ENCODE assay signal across 13 cellular contexts in the genomic region with DNA sequence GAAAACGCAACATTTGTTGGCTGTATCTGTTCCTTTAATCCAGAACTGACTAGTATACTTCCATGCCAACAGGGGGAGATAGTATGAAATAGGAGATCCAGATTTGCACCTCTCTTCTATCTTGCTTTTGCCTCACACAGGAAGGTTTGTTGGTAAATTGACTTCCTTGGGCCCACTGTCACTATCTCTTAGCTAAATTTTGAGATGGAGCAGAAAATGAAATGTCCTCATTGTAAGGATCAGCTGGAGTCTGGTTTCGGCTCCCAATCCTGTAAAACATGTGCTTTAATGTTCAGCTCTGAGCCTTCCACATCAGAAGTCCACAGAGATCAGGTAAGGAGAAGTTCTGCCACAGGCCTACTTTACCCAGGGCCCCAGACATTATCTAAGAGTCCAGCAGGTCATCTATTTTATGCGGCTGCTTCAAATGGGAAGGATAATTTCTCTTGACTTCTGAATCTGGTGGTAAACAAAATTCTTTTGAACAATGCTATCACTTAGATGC.
DNase-seq lines count a peak whose midpoint lies in the region; ATAC-seq and TF ChIP-seq lines count a peak whose summit lies in the region.
"Had no signal": no experiment of that assay in that cellular context is flagged by ENCODE, and none has a peak within 500 bp of the region (broad histone marks: within the 10 kb centered on the region; RNA-seq: fewer than 3 reads in every experiment).

No MANE protein-coding gene starts in this region.

- H3K4me1 Mint-ChIP-seq in activated T-cell treated with anti-CD3 and anti-CD28 coated beads, Interleukin-2, amount 50 U/mL, for 4 hours (ENCODE audit: low read depth): peaks cover 3% of the 10 kb centered on the region
- H3K4me1 Mint-ChIP-seq in activated T-helper 2 cell treated with anti-CD3 and anti-CD28 coated beads, Interferon-gamma antibody, Interleukin-2, Interleukin-4, amounts not matched to agents 10 μg/mL and 5 μg/mL and 100 μg/mL, durations not matched to agents 14 hours and 24 hours and 36 hours (ENCODE audit: low read depth): no peaks in the 10 kb centered on the region

- no peaks in the 10 kb centered on the region for H3K79me2 ChIP-seq in parathyroid adenoma

- peak overlapping the region; percentile 16 for H3K4me3 Mint-ChIP-seq in activated T-cell treated with anti-CD3 and anti-CD28 coated beads, Interleukin-2, amount 50 U/mL, for 4 hours
- peak overlapping the region; percentile 33 for H3K4me3 Mint-ChIP-seq in activated T-helper 2 cell treated with anti-CD3 and anti-CD28 coated beads, Interferon-gamma antibody, Interleukin-2, Interleukin-4, amounts not matched to agents 10 μg/mL and 5 μg/mL and 100 μg/mL, durations not matched to agents 14 hours and 24 hours and 36 hours (ENCODE audit: low read depth)

- ATAC-seq in activated T-cell treated with anti-CD3 and anti-CD28 coated beads, Interleukin-2, amount 50 U/mL, for 4 hours: no peak
- ATAC-seq in HG02588 (IDR thresholded peaks at IDR 0.05; ENCODE audit: unreplicated experiment) (no peak), HG03342 (IDR thresholded peaks at IDR 0.05; ENCODE audit: unreplicated experiment) (no peak)
- ATAC-seq: lower lobe of right lung had no signal

- H2AFZ ChIP-seq in parathyroid adenoma: no peak overlapping the region

- DNase-seq in activated T-cell treated with anti-CD3 and anti-CD28 coated beads, Interleukin-2, amount 50 U/mL, for 4 hours: no peak
- DNase-seq in activated T-cell treated with anti-CD3 and anti-CD28 coated beads for 4 hours (no peak), kidney tubule cell (ENCODE audit: low spot score) (no peak)
- peak; percentile 48 for DNase-seq in Jurkat, Clone E6-1 (ENCODE audit: low read depth, low spot score)
- no peak for DNase-seq in activated T-helper 2 cell treated with anti-CD3 and anti-CD28 coated beads, Interferon-gamma antibody, Interleukin-2, Interleukin-4, amounts not matched to agents 10 μg/mL and 5 μg/mL and 100 μg/mL, durations not matched to agents 14 hours and 24 hours and 36 hours (ENCODE audit: low spot score)
- DNase-seq: lower lobe of right lung, NCI-H1436, substantia nigra had no signal

- H3K36me3 Mint-ChIP-seq in activated T-cell treated with anti-CD3 and anti-CD28 coated beads, Interleukin-2, amount 50 U/mL, for 4 hours (ENCODE audit: insufficient read depth): no peaks in the 10 kb centered on the region
- no peaks in the 10 kb centered on the region for H3K36me3 Mint-ChIP-seq in activated T-helper 2 cell treated with anti-CD3 and anti-CD28 coated beads, Interferon-gamma antibody, Interleukin-2, Interleukin-4, amounts not matched to agents 10 μg/mL and 5 μg/mL and 100 μg/mL, durations not matched to agents 14 hours and 24 hours and 36 hours (ENCODE audit: low read depth)

- no peaks in the 10 kb centered on the region for H3K9me3 Mint-ChIP-seq in activated T-cell treated with anti-CD3 and anti-CD28 coated beads, Interleukin-2, amount 50 U/mL, for 4 hours
- H3K9me3 Mint-ChIP-seq in activated T-helper 2 cell treated with anti-CD3 and anti-CD28 coated beads, Interferon-gamma antibody, Interleukin-2, Interleukin-4, amounts not matched to agents 10 μg/mL and 5 μg/mL and 100 μg/mL, durations not matched to agents 14 hours and 24 hours and 36 hours: no peaks in the 10 kb centered on the region

- no peak overlapping the region for H3K27ac Mint-ChIP-seq in activated T-helper 2 cell treated with anti-CD3 and anti-CD28 coated beads, Interferon-gamma antibody, Interleukin-2, Interleukin-4, amounts not matched to agents 10 μg/mL and 5 μg/mL and 100 μg/mL, durations not matched to agents 14 hours and 24 hours and 36 hours

- no peaks in the 10 kb centered on the region for H3K4me1 ChIP-seq in parathyroid adenoma
- H3K4me1 ChIP-seq: lower lobe of right lung, SJSA1 had no signal

- intact Hi-C loops in activated T-helper 2 cell treated with anti-CD3 and anti-CD28 coated beads, Interferon-gamma antibody, Interleukin-2, Interleukin-4, amounts not matched to agents 10 μg/mL and 5 μg/mL and 100 μg/mL, durations not matched to agents 14 hours and 24 hours and 36 hours (cut with micrococcal nuclease): no loop called here

- no peaks in the 10 kb centered on the region for H3K27me3 ChIP-seq in parathyroid adenoma (ENCODE audit: control insufficient read depth, insufficient read depth, low read length)
- H3K27me3 ChIP-seq: SJSA1 had no signal

- no peak overlapping the region for H3K9ac ChIP-seq in parathyroid adenoma

- no peaks in the 10 kb centered on the region for H3K27me3 Mint-ChIP-seq in activated T-cell treated with anti-CD3 and anti-CD28 coated beads, Interleukin-2, amount 50 U/mL, for 4 hours (ENCODE audit: low read depth)
- H3K27me3 Mint-ChIP-seq in activated T-helper 2 cell treated with anti-CD3 and anti-CD28 coated beads, Interferon-gamma antibody, Interleukin-2, Interleukin-4, amounts not matched to agents 10 μg/mL and 5 μg/mL and 100 μg/mL, durations not matched to agents 14 hours and 24 hours and 36 hours (ENCODE audit: low read depth): no peaks in the 10 kb centered on the region

- peak overlapping the region; percentile 6 for H3K4me2 ChIP-seq in parathyroid adenoma (ENCODE audit: low read length)

- H3K4me3 ChIP-seq in Jurkat, Clone E6-1 (ENCODE audit: low read length): peak overlapping the region; percentile 51
- no peak overlapping the region for H3K4me3 ChIP-seq in parathyroid adenoma (ENCODE audit: low read depth, low read length)
- H3K4me3 ChIP-seq: lower lobe of right lung, SJSA1 had no signal

- H3K36me3 ChIP-seq in parathyroid adenoma (ENCODE audit: control insufficient read depth, insufficient read depth, low read length): no peaks in the 10 kb centered on the region
- H3K36me3 ChIP-seq: lower lobe of right lung, SJSA1 had no signal

- no peak for TF ChIP-seq CTCF in parathyroid adenoma (IDR thresholded peaks at IDR 0.05)

- no peak overlapping the region for H3K27ac ChIP-seq in parathyroid adenoma
- H3K27ac ChIP-seq: epithelial cell of prostate, lower lobe of right lung, SJSA1 had no signal

- H3K9me3 ChIP-seq in parathyroid adenoma (ENCODE audit: control insufficient read depth, low read length): no peaks in the 10 kb centered on the region
- H3K9me3 ChIP-seq: lower lobe of right lung, SJSA1 had no signal
